ENCODE assay signal across 1 cellular context in the genomic region with DNA sequence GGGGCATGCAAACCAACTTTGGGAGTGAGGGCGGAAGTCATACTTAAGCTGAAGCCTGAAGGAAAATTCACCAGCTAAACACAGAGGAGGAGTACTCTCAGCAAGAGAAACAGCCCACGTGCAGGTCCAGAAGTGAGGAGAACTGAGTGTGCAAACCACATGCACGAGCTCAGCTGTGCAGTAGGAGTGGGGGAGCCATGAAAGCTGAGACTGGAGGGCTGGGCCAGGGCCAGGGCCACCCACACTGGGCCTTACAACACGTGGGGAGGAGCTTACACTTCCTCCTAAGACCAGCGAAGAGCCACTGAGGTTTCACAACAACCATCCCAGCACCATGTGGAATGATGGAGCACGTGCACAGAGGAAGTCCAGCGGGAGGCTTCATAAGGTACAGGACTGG.
TF ChIP-seq lines count a peak whose summit lies in the region.

No MANE protein-coding gene starts in this region.

TF ChIP-seq in HepG2, 621 proteins besides CTCF, POLR2A, EP300 and RAD21 (continued from another document):
- TF ChIP-seq, protein P1, sequence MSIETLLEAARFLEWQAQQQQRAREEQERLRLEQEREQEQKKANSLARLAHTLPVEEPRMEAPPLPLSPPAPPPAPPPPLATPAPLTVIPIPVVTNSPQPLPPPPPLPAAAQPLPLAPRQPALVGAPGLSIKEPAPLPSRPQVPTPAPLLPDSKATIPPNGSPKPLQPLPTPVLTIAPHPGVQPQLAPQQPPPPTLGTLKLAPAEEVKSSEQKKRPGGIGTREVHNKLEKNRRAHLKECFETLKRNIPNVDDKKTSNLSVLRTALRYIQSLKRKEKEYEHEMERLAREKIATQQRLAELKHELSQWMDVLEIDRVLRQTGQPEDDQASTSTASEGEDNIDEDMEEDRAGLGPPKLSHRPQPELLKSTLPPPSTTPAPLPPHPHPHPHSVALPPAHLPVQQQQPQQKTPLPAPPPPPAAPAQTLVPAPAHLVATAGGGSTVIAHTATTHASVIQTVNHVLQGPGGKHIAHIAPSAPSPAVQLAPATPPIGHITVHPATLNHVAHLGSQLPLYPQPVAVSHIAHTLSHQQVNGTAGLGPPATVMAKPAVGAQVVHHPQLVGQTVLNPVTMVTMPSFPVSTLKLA (IDR thresholded peaks at IDR 0.05), result peak; percentile 83
- 0 out of 2 replicates have a peak, but pooled peaks have one; percentile 29 for TF ChIP-seq ZMYM4 (CRISPR knock-in tag; IDR thresholded peaks at IDR 0.05)
- TF ChIP-seq, protein P2, sequence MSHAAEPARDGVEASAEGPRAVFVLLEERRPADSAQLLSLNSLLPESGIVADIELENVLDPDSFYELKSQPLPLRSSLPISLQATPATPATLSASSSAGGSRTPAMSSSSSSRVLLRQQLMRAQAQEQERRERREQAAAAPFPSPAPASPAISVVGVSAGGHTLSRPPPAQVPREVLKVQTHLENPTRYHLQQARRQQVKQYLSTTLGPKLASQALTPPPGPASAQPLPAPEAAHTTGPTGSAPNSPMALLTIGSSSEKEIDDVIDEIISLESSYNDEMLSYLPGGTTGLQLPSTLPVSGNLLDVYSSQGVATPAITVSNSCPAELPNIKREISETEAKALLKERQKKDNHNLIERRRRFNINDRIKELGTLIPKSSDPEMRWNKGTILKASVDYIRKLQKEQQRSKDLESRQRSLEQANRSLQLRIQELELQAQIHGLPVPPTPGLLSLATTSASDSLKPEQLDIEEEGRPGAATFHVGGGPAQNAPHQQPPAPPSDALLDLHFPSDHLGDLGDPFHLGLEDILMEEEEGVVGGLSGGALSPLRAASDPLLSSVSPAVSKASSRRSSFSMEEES (CRISPR knock-in tag; IDR thresholded peaks at IDR 0.05), result 0 out of 2 replicates have a peak, but pooled peaks have one; percentile 26
- 0 out of 2 replicates have a peak, but pooled peaks have one; percentile 47 for TF ChIP-seq DMAP1 (CRISPR knock-in tag; IDR thresholded peaks at IDR 0.05)
- TF ChIP-seq CEBPG (CRISPR knock-in tag; IDR thresholded peaks at IDR 0.05), result peak; percentile 65
- 0 out of 2 replicates have a peak, but pooled peaks have one; percentile 46 for TF ChIP-seq MXD4 (CRISPR knock-in tag; IDR thresholded peaks at IDR 0.05)
- TF ChIP-seq ZC3H4 (CRISPR knock-in tag; IDR thresholded peaks at IDR 0.05; ENCODE audit: borderline replicate concordance), result no peak
- peak in 1 of 2 experiments; percentile 41; a peak in 1 of 4 replicates for TF ChIP-seq KLF16 (CRISPR knock-in tag; IDR thresholded peaks at IDR 0.05)
- TF ChIP-seq POLR2AphosphoS5 (IDR thresholded peaks at IDR 0.05; ENCODE audit: low read depth, low read length), result no peak
- TF ChIP-seq FOXC1 (CRISPR knock-in tag; IDR thresholded peaks at IDR 0.05; ENCODE audit: borderline replicate concordance), result 0 out of 2 replicates have a peak, but pooled peaks have one; percentile 28
- no peak for TF ChIP-seq TSC22D2 (CRISPR knock-in tag; IDR thresholded peaks at IDR 0.05; ENCODE audit: borderline replicate concordance)
- peak; percentile 51; the same call in 1 of the 2 replicates for TF ChIP-seq SAP130 (CRISPR knock-in tag; IDR thresholded peaks at IDR 0.05; ENCODE audit: low read depth)
- TF ChIP-seq, protein P3, sequence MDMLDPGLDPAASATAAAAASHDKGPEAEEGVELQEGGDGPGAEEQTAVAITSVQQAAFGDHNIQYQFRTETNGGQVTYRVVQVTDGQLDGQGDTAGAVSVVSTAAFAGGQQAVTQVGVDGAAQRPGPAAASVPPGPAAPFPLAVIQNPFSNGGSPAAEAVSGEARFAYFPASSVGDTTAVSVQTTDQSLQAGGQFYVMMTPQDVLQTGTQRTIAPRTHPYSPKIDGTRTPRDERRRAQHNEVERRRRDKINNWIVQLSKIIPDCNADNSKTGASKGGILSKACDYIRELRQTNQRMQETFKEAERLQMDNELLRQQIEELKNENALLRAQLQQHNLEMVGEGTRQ (IDR thresholded peaks at IDR 0.05; ENCODE audit: low read depth, low read length), result 0 out of 2 replicates have a peak, but pooled peaks have one; percentile 18
- TF ChIP-seq, protein P3 (CRISPR knock-in tag; IDR thresholded peaks at IDR 0.05; ENCODE audit: borderline replicate concordance), result peak; percentile 19; the same call in 1 of the 2 replicates
- no peak for TF ChIP-seq NFE2L2 (IDR thresholded peaks at IDR 0.05; ENCODE audit: low read length)
- TF ChIP-seq, protein P4, sequence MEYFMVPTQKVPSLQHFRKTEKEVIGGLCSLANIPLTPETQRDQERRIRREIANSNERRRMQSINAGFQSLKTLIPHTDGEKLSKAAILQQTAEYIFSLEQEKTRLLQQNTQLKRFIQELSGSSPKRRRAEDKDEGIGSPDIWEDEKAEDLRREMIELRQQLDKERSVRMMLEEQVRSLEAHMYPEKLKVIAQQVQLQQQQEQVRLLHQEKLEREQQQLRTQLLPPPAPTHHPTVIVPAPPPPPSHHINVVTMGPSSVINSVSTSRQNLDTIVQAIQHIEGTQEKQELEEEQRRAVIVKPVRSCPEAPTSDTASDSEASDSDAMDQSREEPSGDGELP (IDR thresholded peaks at IDR 0.05; ENCODE audit: borderline replicate concordance, low read depth), result peak; percentile 54; the same call in 1 of the 2 replicates
- 0 out of 2 replicates have a peak, but pooled peaks have one; percentile 21 for TF ChIP-seq MTA1 (CRISPR knock-in tag; IDR thresholded peaks at IDR 0.05; ENCODE audit: borderline replicate concordance)
- TF ChIP-seq FOXA1 (IDR thresholded peaks at IDR 0.05), result no peak
- 0 out of 2 replicates have a peak, but pooled peaks have one; percentile 6 for TF ChIP-seq FOXA1 (CRISPR knock-in tag; IDR thresholded peaks at IDR 0.05)
- TF ChIP-seq, protein P5, sequence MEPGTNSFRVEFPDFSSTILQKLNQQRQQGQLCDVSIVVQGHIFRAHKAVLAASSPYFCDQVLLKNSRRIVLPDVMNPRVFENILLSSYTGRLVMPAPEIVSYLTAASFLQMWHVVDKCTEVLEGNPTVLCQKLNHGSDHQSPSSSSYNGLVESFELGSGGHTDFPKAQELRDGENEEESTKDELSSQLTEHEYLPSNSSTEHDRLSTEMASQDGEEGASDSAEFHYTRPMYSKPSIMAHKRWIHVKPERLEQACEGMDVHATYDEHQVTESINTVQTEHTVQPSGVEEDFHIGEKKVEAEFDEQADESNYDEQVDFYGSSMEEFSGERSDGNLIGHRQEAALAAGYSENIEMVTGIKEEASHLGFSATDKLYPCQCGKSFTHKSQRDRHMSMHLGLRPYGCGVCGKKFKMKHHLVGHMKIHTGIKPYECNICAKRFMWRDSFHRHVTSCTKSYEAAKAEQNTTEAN (CRISPR knock-in tag; conservative IDR thresholded peaks at IDR 0.05), result peak; percentile 65; the same call in 1 of the 2 replicates
- TF ChIP-seq, protein P6, sequence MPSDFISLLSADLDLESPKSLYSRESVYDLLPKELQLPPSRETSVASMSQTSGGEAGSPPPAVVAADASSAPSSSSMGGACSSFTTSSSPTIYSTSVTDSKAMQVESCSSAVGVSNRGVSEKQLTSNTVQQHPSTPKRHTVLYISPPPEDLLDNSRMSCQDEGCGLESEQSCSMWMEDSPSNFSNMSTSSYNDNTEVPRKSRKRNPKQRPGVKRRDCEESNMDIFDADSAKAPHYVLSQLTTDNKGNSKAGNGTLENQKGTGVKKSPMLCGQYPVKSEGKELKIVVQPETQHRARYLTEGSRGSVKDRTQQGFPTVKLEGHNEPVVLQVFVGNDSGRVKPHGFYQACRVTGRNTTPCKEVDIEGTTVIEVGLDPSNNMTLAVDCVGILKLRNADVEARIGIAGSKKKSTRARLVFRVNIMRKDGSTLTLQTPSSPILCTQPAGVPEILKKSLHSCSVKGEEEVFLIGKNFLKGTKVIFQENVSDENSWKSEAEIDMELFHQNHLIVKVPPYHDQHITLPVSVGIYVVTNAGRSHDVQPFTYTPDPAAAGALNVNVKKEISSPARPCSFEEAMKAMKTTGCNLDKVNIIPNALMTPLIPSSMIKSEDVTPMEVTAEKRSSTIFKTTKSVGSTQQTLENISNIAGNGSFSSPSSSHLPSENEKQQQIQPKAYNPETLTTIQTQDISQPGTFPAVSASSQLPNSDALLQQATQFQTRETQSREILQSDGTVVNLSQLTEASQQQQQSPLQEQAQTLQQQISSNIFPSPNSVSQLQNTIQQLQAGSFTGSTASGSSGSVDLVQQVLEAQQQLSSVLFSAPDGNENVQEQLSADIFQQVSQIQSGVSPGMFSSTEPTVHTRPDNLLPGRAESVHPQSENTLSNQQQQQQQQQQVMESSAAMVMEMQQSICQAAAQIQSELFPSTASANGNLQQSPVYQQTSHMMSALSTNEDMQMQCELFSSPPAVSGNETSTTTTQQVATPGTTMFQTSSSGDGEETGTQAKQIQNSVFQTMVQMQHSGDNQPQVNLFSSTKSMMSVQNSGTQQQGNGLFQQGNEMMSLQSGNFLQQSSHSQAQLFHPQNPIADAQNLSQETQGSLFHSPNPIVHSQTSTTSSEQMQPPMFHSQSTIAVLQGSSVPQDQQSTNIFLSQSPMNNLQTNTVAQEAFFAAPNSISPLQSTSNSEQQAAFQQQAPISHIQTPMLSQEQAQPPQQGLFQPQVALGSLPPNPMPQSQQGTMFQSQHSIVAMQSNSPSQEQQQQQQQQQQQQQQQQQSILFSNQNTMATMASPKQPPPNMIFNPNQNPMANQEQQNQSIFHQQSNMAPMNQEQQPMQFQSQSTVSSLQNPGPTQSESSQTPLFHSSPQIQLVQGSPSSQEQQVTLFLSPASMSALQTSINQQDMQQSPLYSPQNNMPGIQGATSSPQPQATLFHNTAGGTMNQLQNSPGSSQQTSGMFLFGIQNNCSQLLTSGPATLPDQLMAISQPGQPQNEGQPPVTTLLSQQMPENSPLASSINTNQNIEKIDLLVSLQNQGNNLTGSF (CRISPR knock-in tag; IDR thresholded peaks at IDR 0.05), result 0 out of 2 replicates have a peak, but pooled peaks have one; percentile 43
- TF ChIP-seq ZNF550 (CRISPR knock-in tag; IDR thresholded peaks at IDR 0.05; ENCODE audit: borderline replicate concordance), result no peak
- TF ChIP-seq, protein P7, sequence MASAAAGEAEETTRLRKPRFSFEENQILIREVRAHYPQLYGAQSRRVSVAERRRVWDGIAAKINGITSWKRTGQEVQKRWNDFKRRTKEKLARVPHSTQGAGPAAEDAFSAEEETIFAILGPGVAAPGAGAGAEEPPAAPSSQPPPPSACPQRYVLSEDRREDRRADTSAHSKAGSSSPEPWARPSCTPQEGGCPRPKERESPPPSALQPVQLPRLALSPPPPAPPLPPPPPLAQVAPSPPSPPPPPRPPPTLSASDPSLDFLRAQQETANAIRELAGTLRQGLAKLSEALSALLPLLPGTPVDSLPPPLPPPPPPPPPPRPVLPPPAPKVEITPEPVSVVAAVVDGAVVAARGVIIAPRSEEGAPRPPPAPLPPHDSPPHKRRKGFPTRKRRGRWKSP (CRISPR knock-in tag; IDR thresholded peaks at IDR 0.05), result 0 out of 2 replicates have a peak, but pooled peaks have one; percentile 21
- TF ChIP-seq MAZ (IDR thresholded peaks at IDR 0.05; ENCODE audit: borderline replicate concordance, low read depth, low read length), result no peak
- 0 out of 2 replicates have a peak, but pooled peaks have one; percentile 16 for TF ChIP-seq MAZ (CRISPR knock-in tag; IDR thresholded peaks at IDR 0.05; ENCODE audit: low read depth)
- TF ChIP-seq SALL1 (CRISPR knock-in tag; IDR thresholded peaks at IDR 0.05), result peak; percentile 44; the same call in 1 of the 2 replicates
- peak; percentile 26; the same call in 1 of the 2 replicates for TF ChIP-seq ZNF263 (CRISPR knock-in tag; IDR thresholded peaks at IDR 0.05)
- TF ChIP-seq, protein P8, sequence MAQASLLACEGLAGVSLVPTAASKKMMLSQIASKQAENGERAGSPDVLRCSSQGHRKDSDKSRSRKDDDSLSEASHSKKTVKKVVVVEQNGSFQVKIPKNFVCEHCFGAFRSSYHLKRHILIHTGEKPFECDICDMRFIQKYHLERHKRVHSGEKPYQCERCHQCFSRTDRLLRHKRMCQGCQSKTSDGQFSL (CRISPR knock-in tag; IDR thresholded peaks at IDR 0.05), result 0 out of 2 replicates have a peak, but pooled peaks have one; percentile 37
- TF ChIP-seq KDM2A (CRISPR knock-in tag; IDR thresholded peaks at IDR 0.05; ENCODE audit: borderline replicate concordance, low read depth), result peak; percentile 34; the same call in 1 of the 2 replicates
- peak; percentile 41; the same call in 1 of the 2 replicates for TF ChIP-seq GABPB1 (CRISPR knock-in tag; IDR thresholded peaks at IDR 0.05)
- TF ChIP-seq, protein P9, sequence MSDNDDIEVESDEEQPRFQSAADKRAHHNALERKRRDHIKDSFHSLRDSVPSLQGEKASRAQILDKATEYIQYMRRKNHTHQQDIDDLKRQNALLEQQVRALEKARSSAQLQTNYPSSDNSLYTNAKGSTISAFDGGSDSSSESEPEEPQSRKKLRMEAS (IDR thresholded peaks at IDR 0.05), result peak; percentile 87
